Comparison of ENCODE assay signal across 24 cellular contexts in genomic region chr5:68116868-68117411, GRCh38.
"Had no signal": no experiment of that assay in that cellular context is flagged by ENCODE, and none has a peak within 500 bp of the region (broad histone marks: within the 10 kb centered on the region; RNA-seq: fewer than 3 reads in every experiment).

No MANE protein-coding gene starts in this region.

- H3K9me3 ChIP-seq: colonic mucosa, esophagus squamous epithelium, gastroesophageal sphincter, heart right ventricle, upper lobe of left lung had no signal

- FAIRE-seq: bronchial epithelial cell, keratinocyte had no signal

- H3K4me1 ChIP-seq: colonic mucosa, gastroesophageal sphincter, heart right ventricle, upper lobe of left lung had no signal

- H3K4me3 Mint-ChIP-seq: activated naive CD8-positive, alpha-beta T cell treated with anti-CD3 and anti-CD28 coated beads, Interleukin-2, amount 10 ng/mL, durations not matched to agents 7 days and 5 days; activated T-cell treated with anti-CD3 and anti-CD28 coated beads, Interleukin-2, amount 50 U/mL, for 4 hours; natural killer cell; T-helper 17 cell had no signal

- H3K27ac Mint-ChIP-seq: activated naive CD8-positive, alpha-beta T cell treated with anti-CD3 and anti-CD28 coated beads, Interleukin-2, amount 10 ng/mL, durations not matched to agents 7 days and 5 days; activated T-helper 2 cell treated with anti-CD3 and anti-CD28 coated beads, Interferon-gamma antibody, Interleukin-2, Interleukin-4, amounts not matched to agents 10 μg/mL and 5 μg/mL and 100 μg/mL, durations not matched to agents 14 hours and 24 hours and 36 hours; natural killer cell; progenitor cell of endocrine pancreas; T-helper 17 cell had no signal

- H3K27me3 ChIP-seq: colonic mucosa, dorsolateral prefrontal cortex, esophagus squamous epithelium, gastroesophageal sphincter, heart right ventricle, upper lobe of left lung had no signal

- H3K36me3 ChIP-seq: colonic mucosa, esophagus squamous epithelium, gastroesophageal sphincter, heart right ventricle, upper lobe of left lung had no signal

- H3K9me3 Mint-ChIP-seq: activated T-cell treated with anti-CD3 and anti-CD28 coated beads, Interleukin-2, amount 50 U/mL, for 4 hours; activated T-helper 2 cell treated with anti-CD3 and anti-CD28 coated beads, Interferon-gamma antibody, Interleukin-2, Interleukin-4, amounts not matched to agents 10 μg/mL and 5 μg/mL and 100 μg/mL, durations not matched to agents 14 hours and 24 hours and 36 hours; natural killer cell had no signal

- H3K4me3 ChIP-seq: colonic mucosa, dorsolateral prefrontal cortex, esophagus squamous epithelium, gastroesophageal sphincter, heart right ventricle, upper lobe of left lung had no signal

- ATAC-seq: activated T-cell treated with anti-CD3 and anti-CD28 coated beads, Interleukin-2, amount 50 U/mL, for 4 hours; gastroesophageal sphincter; heart right ventricle; natural killer cell; stimulated activated naive CD8-positive, alpha-beta T cell treated with anti-CD3 and anti-CD28 coated beads, Interleukin-15, Interleukin-2, amounts not matched to agents 100 U/mL and 50 U/mL, for 24 hours; T-helper 17 cell had no signal

- H3K36me3 Mint-ChIP-seq: natural killer cell had no signal

- H3K27ac ChIP-seq: colonic mucosa, dorsolateral prefrontal cortex, esophagus squamous epithelium, gastroesophageal sphincter, heart right ventricle, upper lobe of left lung had no signal

- DNase-seq: activated CD4-positive, alpha-beta T cell treated with anti-CD3 and anti-CD28 coated beads for 4 hours; activated CD4-positive, alpha-beta T cell treated with anti-CD3 and anti-CD28 coated beads, Interleukin-2, amount 50 U/mL, for 48 hours; activated CD4-positive, CD25-positive, alpha-beta regulatory T cell; activated CD8-positive, alpha-beta memory T cell treated with anti-CD3 and anti-CD28 coated beads, Interleukin-2, amount 50 U/mL, for 48 hours; activated naive CD4-positive, alpha-beta T cell treated with Interleukin-2 at 50 U/mL for 16 hours; activated naive CD8-positive, alpha-beta T cell treated with anti-CD3 and anti-CD28 coated beads, Interleukin-2, amount 10 ng/mL, durations not matched to agents 7 days and 5 days; activated T-cell treated with anti-CD3 and anti-CD28 coated beads, Interleukin-2, amount 50 U/mL, for 4 hours; amniotic stem cell; colonic mucosa; dorsolateral prefrontal cortex; esophagus squamous epithelium; heart right ventricle; natural killer cell; retina; stimulated activated CD4-positive, alpha-beta T cell treated with anti-CD3 and anti-CD28 coated beads, Interleukin-12 subunit alpha, Interleukin-12 subunit beta, amount 100 ng/mL, for 4 hours; stimulated activated CD4-positive, alpha-beta T cell treated with anti-CD3 and anti-CD28 coated beads, Interleukin-4, amount 100 ng/mL, for 4 hours; stimulated activated naive CD8-positive, alpha-beta T cell treated with anti-CD3 and anti-CD28 coated beads, Interleukin-15, Interleukin-2, amounts not matched to agents 100 U/mL and 50 U/mL, for 24 hours; T-helper 17 cell; upper lobe of left lung had no signal
